Comparison of ENCODE assay signal across 28 cellular contexts in genomic region chr2:171667041-171667440, GRCh38.
"Had no signal": no experiment of that assay in that cellular context is flagged by ENCODE, and none has a peak within 500 bp of the region (broad histone marks: within the 10 kb centered on the region; RNA-seq: fewer than 3 reads in every experiment).

No MANE protein-coding gene starts in this region.

- ATAC-seq: left cardiac atrium; left lobe of liver; lower lobe of right lung; naive thymus-derived CD8-positive, alpha-beta T cell; pancreas; right cardiac atrium; sciatic nerve; stimulated activated naive B cell treated with anti-CD40 and anti-IgM and Interleukin-4, amounts not matched to agents 10 μg/mL and 1 μg/mL and 100 μg/mL, for 72 hours; stimulated activated naive CD8-positive, alpha-beta T cell treated with anti-CD3 and anti-CD28 coated beads, Interleukin-15, Interleukin-2, amounts not matched to agents 100 U/mL and 50 U/mL, for 24 hours had no signal

- DNase-seq: hippocampal formation; kidney glomerular epithelial cell; left cardiac atrium; lower lobe of right lung; mammary epithelial cell; mesenchymal stem cell; naive thymus-derived CD8-positive, alpha-beta T cell; nucleus accumbens; pancreas; posterior cingulate gyrus; retina; right cardiac atrium; stimulated activated CD4-positive, alpha-beta T cell treated with anti-CD3 and anti-CD28 coated beads, Interleukin-12 subunit alpha, Interleukin-12 subunit beta, amount 100 ng/mL, for 4 hours; stimulated activated CD4-positive, alpha-beta T cell treated with anti-CD3 and anti-CD28 coated beads, Interleukin-15, amount 100 ng/mL, for 24 hours; stimulated activated CD4-positive, alpha-beta T cell treated with anti-CD3 and anti-CD28 coated beads, Interleukin-2, amount 100 ng/mL, for 24 hours; stimulated activated CD4-positive, alpha-beta T cell treated with anti-CD3 and anti-CD28 coated beads, Interleukin-4, amount 100 ng/mL, for 1 hour; stimulated activated naive B cell treated with anti-CD40 and anti-IgM and Interleukin-4, amounts not matched to agents 10 μg/mL and 1 μg/mL and 100 μg/mL, for 72 hours; stimulated activated naive CD8-positive, alpha-beta T cell treated with anti-CD3 and anti-CD28 coated beads, Interleukin-15, Interleukin-2, amounts not matched to agents 100 U/mL and 50 U/mL, for 24 hours; stomach; testis; thyroid gland; transverse colon; upper lobe of left lung had no signal

- H3K27me3 ChIP-seq: pancreas, testis, thyroid gland, upper lobe of left lung, vagina had no signal

- H3K4me1 ChIP-seq: lower lobe of right lung, pancreas, prostate gland, stomach, testis, thyroid gland, transverse colon, upper lobe of left lung, vagina had no signal

- H3K9me3 ChIP-seq: lower lobe of right lung, pancreas, prostate gland, stomach, testis, thyroid gland, transverse colon, upper lobe of left lung, vagina had no signal

- H3K36me3 ChIP-seq: lower lobe of right lung, pancreas, prostate gland, stomach, thyroid gland, transverse colon, upper lobe of left lung, vagina had no signal

- H3K4me3 ChIP-seq: lower lobe of right lung, pancreas, prostate gland, skin epidermis, stomach, testis, thyroid gland, transverse colon, upper lobe of left lung, vagina had no signal

- H3K27ac ChIP-seq: lower lobe of right lung, pancreas, prostate gland, skin epidermis, stomach, testis, thyroid gland, transverse colon, upper lobe of left lung, vagina had no signal
